In genomic region chr11:15031945-15032344, GRCh38 we compare ENCODE assay signal across 12 cellular contexts. TPM values are rescaled to one million over a fixed set of nuclear protein-coding genes. Genes with fewer than 3 reads are reported as not detected.
"Had no signal": no experiment of that assay in that cellular context is flagged by ENCODE, and none has a peak within 500 bp of the region (broad histone marks: within the 10 kb centered on the region; RNA-seq: fewer than 3 reads in every experiment).

No MANE protein-coding gene starts in this region.

RNA-seq across cellular contexts. Expression of gene CALCA, which starts 59.8 kb away (rescaled TPM):
- total RNA-seq: activated B cell treated with CpG ODN at 0.5 μM for 24 hours; activated CD4-positive, alpha-beta memory T cell treated with anti-CD3 and anti-CD28 coated beads for 36 hours; activated CD4-positive, alpha-beta memory T cell treated with anti-CD3 and anti-CD28 coated beads, Interleukin-2, amount 10 ng/mL, durations not matched to agents 7 days and 5 days; activated CD4-positive, alpha-beta T cell treated with anti-CD3 and anti-CD28 coated beads for 36 hours; activated CD4-positive, alpha-beta T cell treated with anti-CD3 and anti-CD28 coated beads, Interleukin-2, amount 10 ng/mL, durations not matched to agents 24 days and 14 days; activated CD4-positive, alpha-beta T cell treated with anti-CD3 and anti-CD28 coated beads, Interleukin-2, amount 10 ng/mL, durations not matched to agents 7 days and 5 days; activated CD8-positive, alpha-beta memory T cell treated with anti-CD3 and anti-CD28 coated beads for 36 hours; activated CD8-positive, alpha-beta memory T cell treated with anti-CD3 and anti-CD28 coated beads, Interleukin-2, amount 10 ng/mL, durations not matched to agents 7 days and 5 days; activated CD8-positive, alpha-beta T cell treated with anti-CD3 and anti-CD28 coated beads for 36 hours; activated CD8-positive, alpha-beta T cell treated with anti-CD3 and anti-CD28 coated beads, Interleukin-2, amount 10 ng/mL, durations not matched to agents 7 days and 5 days; T-helper 17 cell; T-helper 2 cell treated with Interferon-gamma antibody and Interleukin-4, amounts not matched to agents 100 ng/mL and 5 ng/mL, for 36 hours had no signal
